Comparison of ENCODE assay signal across 22 cellular contexts in genomic region chr22:24416611-24417010, GRCh38. TPM values are rescaled to one million over a fixed set of nuclear protein-coding genes. Genes with fewer than 3 reads are reported as not detected.
A peak's percentile ranks its signal among the peaks of the same experiment; 100 is the strongest.
DNase-seq lines count a peak whose midpoint lies in the region; ATAC-seq, FAIRE-seq and TF ChIP-seq lines count a peak whose summit lies in the region.
"Had no signal": no experiment of that assay in that cellular context is flagged by ENCODE, and none has a peak within 500 bp of the region (broad histone marks: within the 10 kb centered on the region; RNA-seq: fewer than 3 reads in every experiment).

No MANE protein-coding gene starts in this region.

- no peak overlapping the region for H3K14ac ChIP-seq in neuronal stem cell (ENCODE audit: low read length)

- no peak for FAIRE-seq in RCC 7860 (lab: Jason Lieb, UNC)
- FAIRE-seq: D721Med had no signal

- DNase-seq in activated CD4-positive, alpha-beta T cell treated with anti-CD3 and anti-CD28 coated beads for 36 hours, result peak; percentile 0
- no peak for DNase-seq in activated CD4-positive, alpha-beta T cell treated with anti-CD3 and anti-CD28 coated beads, Interleukin-2, amount 10 ng/mL, durations not matched to agents 7 days and 5 days
- DNase-seq in RWPE1 (ENCODE audit: low spot score) (no peak), neuronal stem cell (ENCODE audit: low spot score) (no peak), NK-92 (lab: John Stamatoyannopoulos, UW; ENCODE audit: unreplicated experiment) (no peak), RCC 7860 (ENCODE audit: low spot score) (no peak)
- DNase-seq: AML-193, DMS79, H9, NCI-H1105, NCI-H146, NCI-H2029 treated with DMSO at 0.1 percent for 48 hours, NCI-H226, NCI-H510A treated with DMSO at 0.1 percent for 48 hours, NCI-H748 treated with DMSO at 0.1 percent for 48 hours, OCI-M1, Right ventricle myocardium superior had no signal

- peaks cover 6% of the 10 kb centered on the region for H3K36me3 Mint-ChIP-seq in activated CD4-positive, alpha-beta T cell treated with anti-CD3 and anti-CD28 coated beads for 36 hours (ENCODE audit: low read depth)
- peaks cover 2% of the 10 kb centered on the region for H3K36me3 Mint-ChIP-seq in activated CD4-positive, alpha-beta T cell treated with anti-CD3 and anti-CD28 coated beads, Interleukin-2, amount 10 ng/mL, durations not matched to agents 7 days and 5 days (ENCODE audit: low read depth)

- H3K36me3 ChIP-seq in BLaER1, result peaks cover 47% of the 10 kb centered on the region
- peaks cover 25 to 72% of the 10 kb centered on the region in 2 donors for H3K36me3 ChIP-seq in neuronal stem cell (replicated peaks in 1 of 2; ENCODE audit: control insufficient read depth in 2 of 2, insufficient read depth in 2 of 2, low read length in 2 of 2)

- H3K27me3 ChIP-seq in BLaER1 (no peaks in the 10 kb centered on the region), neuronal stem cell (ENCODE audit: control insufficient read depth in 3 of 3, insufficient read depth in 3 of 3, low read depth in 1 of 3, low read length in 3 of 3) (no peaks in the 10 kb centered on the region)

- ATAC-seq in activated CD4-positive, alpha-beta T cell treated with anti-CD3 and anti-CD28 coated beads for 36 hours, result no peak
- no peak for ATAC-seq in GM19351 (IDR thresholded peaks at IDR 0.05; ENCODE audit: unreplicated experiment)

- H3K23ac ChIP-seq in neuronal stem cell (ENCODE audit: low read depth, low read length, poor library complexity), result no peak overlapping the region

- H3K4me1 ChIP-seq in BLaER1 (peaks cover 70% of the 10 kb centered on the region), neuronal stem cell (ENCODE audit: control insufficient read depth in 2 of 2, insufficient read depth in 1 of 2, low read depth in 1 of 2, low read length in 2 of 2) (peaks cover 12 to 19% of the 10 kb centered on the region in 2 donors)

- no peaks in the 10 kb centered on the region for H3K27me3 Mint-ChIP-seq in activated CD4-positive, alpha-beta T cell treated with anti-CD3 and anti-CD28 coated beads for 36 hours
- no peaks in the 10 kb centered on the region for H3K27me3 Mint-ChIP-seq in activated CD4-positive, alpha-beta T cell treated with anti-CD3 and anti-CD28 coated beads, Interleukin-2, amount 10 ng/mL, durations not matched to agents 7 days and 5 days

- no peaks in the 10 kb centered on the region for H3K9me3 ChIP-seq in BLaER1
- H3K9me3 ChIP-seq in neuronal stem cell (replicated peaks in 1 of 2; ENCODE audit: control insufficient read depth in 2 of 2, insufficient read depth in 1 of 2, low read depth in 1 of 2, low read length in 2 of 2), result no peaks in the 10 kb centered on the region

- H3K79me1 ChIP-seq in neuronal stem cell (ENCODE audit: low read depth, low read length), result no peaks in the 10 kb centered on the region

- POLR2A ChIA-PET in activated CD4-positive, alpha-beta T cell treated with anti-CD3 and anti-CD28 coated beads for 36 hours (lab: Charles Lee), result interaction anchor here (0.7 kb wide), 1 partner anchor 116 kb away, joined by 9 read pairs; no protein-coding TSS in a partner anchor
- POLR2A ChIA-PET in activated CD4-positive, alpha-beta T cell treated with anti-CD3 and anti-CD28 coated beads, Interleukin-2, amount 10 ng/mL, durations not matched to agents 7 days and 5 days (lab: Charles Lee), result no interaction called here
- POLR2A ChIA-PET in RWPE1 (lab: Yijun Ruan, JAX; ENCODE audit: low non-redundant PET), result no interaction called here

- peak overlapping the region; percentile 61 for H2BK5ac ChIP-seq in neuronal stem cell (ENCODE audit: low read length)

- peak overlapping the region; percentile 85 for H3K4me2 ChIP-seq in BLaER1
- H3K4me2 ChIP-seq in neuronal stem cell (ENCODE audit: insufficient read depth, low read length, poor library complexity, severe bottlenecking), result no peak overlapping the region
- H3K4me2 ChIP-seq: KMS-11 had no signal

- no peak overlapping the region for H2BK12ac ChIP-seq in neuronal stem cell (ENCODE audit: low read length)

- CTCF ChIA-PET in activated CD4-positive, alpha-beta T cell treated with anti-CD3 and anti-CD28 coated beads for 36 hours (lab: Charles Lee), result no interaction called here
- CTCF ChIA-PET in activated CD4-positive, alpha-beta T cell treated with anti-CD3 and anti-CD28 coated beads, Interleukin-2, amount 10 ng/mL, durations not matched to agents 7 days and 5 days (lab: Charles Lee), result interaction anchor here (1.1 to 1.6 kb wide), 3 partner anchors 15 to 39 kb away, joined by 3 read pairs; no protein-coding TSS in a partner anchor
- CTCF ChIA-PET in RWPE1 (lab: Yijun Ruan, JAX), result interaction anchor here (0.8 kb wide), 1 partner anchor 106 kb away, joined by 3 read pairs; no protein-coding TSS in a partner anchor

- no peak overlapping the region for H2BK120ac ChIP-seq in neuronal stem cell (ENCODE audit: low read depth, low read length)

- H3K4ac ChIP-seq in neuronal stem cell (ENCODE audit: low read length), result no peak overlapping the region

- no peak overlapping the region for H4K91ac ChIP-seq in neuronal stem cell (ENCODE audit: low read depth, low read length, poor library complexity)

- intact Hi-C loops in activated CD4-positive, alpha-beta T cell treated with anti-CD3 and anti-CD28 coated beads for 36 hours (cut with DNase I, micrococcal nuclease), result no loop called here

- no peak overlapping the region for H2BK15ac ChIP-seq in neuronal stem cell (ENCODE audit: low read length)

- peaks cover 70% of the 10 kb centered on the region for H4K20me1 ChIP-seq in BLaER1

- no peak overlapping the region for H3K18ac ChIP-seq in neuronal stem cell (ENCODE audit: low read length)

- H3K27ac ChIP-seq in BLaER1 (peak overlapping the region; percentile 27; the same call in 1 of the 2 replicates), RWPE1 (peak overlapping the region; percentile 21; the same call in 1 of the 2 replicates), neuronal stem cell (replicated peaks; ENCODE audit: low read length) (no peak overlapping the region)
- H3K27ac ChIP-seq: KMS-11 had no signal

- H3K4me1 Mint-ChIP-seq in activated CD4-positive, alpha-beta T cell treated with anti-CD3 and anti-CD28 coated beads for 36 hours, result no peaks in the 10 kb centered on the region
- H3K4me1 Mint-ChIP-seq in activated CD4-positive, alpha-beta T cell treated with anti-CD3 and anti-CD28 coated beads, Interleukin-2, amount 10 ng/mL, durations not matched to agents 7 days and 5 days, result peaks cover 5% of the 10 kb centered on the region

- H2AK5ac ChIP-seq in neuronal stem cell (ENCODE audit: low read depth, low read length), result no peak overlapping the region

- H4K8ac ChIP-seq in neuronal stem cell (ENCODE audit: low read depth, low read length), result no peak overlapping the region

- H3K4me3 ChIP-seq in BLaER1, result no peak overlapping the region
- no peak overlapping the region for H3K4me3 ChIP-seq in neuronal stem cell (ENCODE audit: low read length in 2 of 2)

- H3K9ac ChIP-seq in BLaER1, result no peak overlapping the region
- no peak overlapping the region for H3K9ac ChIP-seq in neuronal stem cell (ENCODE audit: low read depth, low read length, poor library complexity)
- H3K9ac ChIP-seq: KMS-11 had no signal

- no peak overlapping the region for H2AFZ ChIP-seq in neuronal stem cell (ENCODE audit: low read length)

- H3K27ac Mint-ChIP-seq in activated CD4-positive, alpha-beta T cell treated with anti-CD3 and anti-CD28 coated beads for 36 hours, result no peak overlapping the region
- H3K27ac Mint-ChIP-seq in activated CD4-positive, alpha-beta T cell treated with anti-CD3 and anti-CD28 coated beads, Interleukin-2, amount 10 ng/mL, durations not matched to agents 7 days and 5 days, result no peak overlapping the region

- no peaks in the 10 kb centered on the region for H3K9me3 Mint-ChIP-seq in activated CD4-positive, alpha-beta T cell treated with anti-CD3 and anti-CD28 coated beads for 36 hours (ENCODE audit: low read depth)
- no peaks in the 10 kb centered on the region for H3K9me3 Mint-ChIP-seq in activated CD4-positive, alpha-beta T cell treated with anti-CD3 and anti-CD28 coated beads, Interleukin-2, amount 10 ng/mL, durations not matched to agents 7 days and 5 days
- H3K9me3 Mint-ChIP-seq: CD14-positive monocyte, H9 had no signal

- no peak for TF ChIP-seq CTCF in RWPE1 (conservative IDR thresholded peaks at IDR 0.05; ENCODE audit: low read depth)

- no peak overlapping the region for H3K4me3 Mint-ChIP-seq in activated CD4-positive, alpha-beta T cell treated with anti-CD3 and anti-CD28 coated beads for 36 hours
- no peak overlapping the region for H3K4me3 Mint-ChIP-seq in activated CD4-positive, alpha-beta T cell treated with anti-CD3 and anti-CD28 coated beads, Interleukin-2, amount 10 ng/mL, durations not matched to agents 7 days and 5 days
- H3K4me3 Mint-ChIP-seq: CD14-positive monocyte, H9 had no signal

- WGBS in neuronal stem cell (ENCODE audit: extremely low coverage in 2 of 2, insufficient read length in 2 of 2, insufficient replicate concordance in 1 of 2), 2 donors, result no CpG with 5 or more reads among the region's 6 CpGs

RNA-seq across cellular contexts. Expression of gene ADORA2A, which starts 10.8 kb away (rescaled TPM):
- 10 to 100 TPM; 30.6 to 31.3 TPM for total RNA-seq in activated CD4-positive, alpha-beta T cell treated with anti-CD3 and anti-CD28 coated beads for 36 hours
- 10 to 100 TPM; 25.3 to 29.0 TPM for total RNA-seq in activated CD4-positive, alpha-beta T cell treated with anti-CD3 and anti-CD28 coated beads, Interleukin-2, amount 10 ng/mL, durations not matched to agents 7 days and 5 days
- polyA plus RNA-seq in neuronal stem cell (2013, experiment 1 of 2), result 2.9 TPM
- polyA plus RNA-seq in neuronal stem cell (2013, experiment 2 of 2), result 3.1 TPM
